Comparison of ENCODE assay signal across 28 cellular contexts in genomic region chr19:40119380-40119779, GRCh38.
"Had no signal": no experiment of that assay in that cellular context is flagged by ENCODE, and none has a peak within 500 bp of the region (broad histone marks: within the 10 kb centered on the region; RNA-seq: fewer than 3 reads in every experiment).

No MANE protein-coding gene starts in this region.

- H3K27me3 ChIP-seq: colonic mucosa, dorsolateral prefrontal cortex, esophagus squamous epithelium, gastrocnemius medialis had no signal

- ATAC-seq: effector memory CD8-positive, alpha-beta T cell; esophagus mucosa; foreskin keratinocyte; gastrocnemius medialis; gastroesophageal sphincter; heart left ventricle; heart right ventricle had no signal

- H3K9me3 ChIP-seq: colonic mucosa, esophagus muscularis mucosa, esophagus squamous epithelium, gastrocnemius medialis, gastroesophageal sphincter had no signal

- H3K4me1 ChIP-seq: colonic mucosa, esophagus muscularis mucosa, esophagus squamous epithelium, foreskin keratinocyte, gastrocnemius medialis, gastroesophageal sphincter, heart left ventricle, heart right ventricle had no signal

- FAIRE-seq: colon, endometrium, endothelial cell of umbilical vein, frontal cortex had no signal

- DNase-seq: colonic mucosa; cortex of kidney; dermis blood vessel endothelial cell; dorsolateral prefrontal cortex; effector CD4-positive, alpha-beta T cell; effector CD8-positive, alpha-beta T cell; effector memory CD4-positive, alpha-beta T cell; effector memory CD8-positive, alpha-beta T cell; endodermal cell; erythroblast; esophagus squamous epithelium; foreskin fibroblast; foreskin keratinocyte; foreskin melanocyte; gastrocnemius medialis; glutamatergic neuron; head of caudate nucleus; heart left ventricle; heart right ventricle had no signal

- H3K4me3 ChIP-seq: colonic mucosa, coronary artery, dorsolateral prefrontal cortex, esophagus muscularis mucosa, esophagus squamous epithelium, gastrocnemius medialis, gastroesophageal sphincter, heart left ventricle, heart right ventricle had no signal

- H3K27ac ChIP-seq: colonic mucosa, coronary artery, dorsolateral prefrontal cortex, epithelial cell of prostate, esophagus muscularis mucosa, esophagus squamous epithelium, foreskin keratinocyte, gastrocnemius medialis, gastroesophageal sphincter, heart left ventricle, heart right ventricle had no signal

- H3K36me3 ChIP-seq: colonic mucosa, esophagus muscularis mucosa, esophagus squamous epithelium, gastrocnemius medialis, gastroesophageal sphincter, heart left ventricle, heart right ventricle had no signal
